9 cellular contexts compared by ENCODE assay signal in genomic region chrX:48468693-48469691, GRCh38. TPM values are rescaled to one million over a fixed set of nuclear protein-coding genes. Genes with fewer than 3 reads are reported as not detected.
DNase-seq lines count a peak whose midpoint lies in the region; ATAC-seq, FAIRE-seq and TF ChIP-seq lines count a peak whose summit lies in the region.
"Had no signal": no experiment of that assay in that cellular context is flagged by ENCODE, and none has a peak within 500 bp of the region (broad histone marks: within the 10 kb centered on the region; RNA-seq: fewer than 3 reads in every experiment).

No MANE protein-coding gene starts in this region.

- no peaks in the 10 kb centered on the region for H3K27me3 Mint-ChIP-seq in activated naive CD8-positive, alpha-beta T cell treated with anti-CD3 and anti-CD28 coated beads, Interleukin-2, amount 10 ng/mL, durations not matched to agents 7 days and 5 days
- peaks cover 2% of the 10 kb centered on the region for H3K27me3 Mint-ChIP-seq in mesothelial cell of epicardium (ENCODE audit: low read depth)

- H3K4me1 ChIP-seq in urinary bladder (ENCODE audit: insufficient read depth), result peaks cover 2% of the 10 kb centered on the region

- H3K4me3 ChIP-seq in urinary bladder (ENCODE audit: low read depth, low read length), result peak overlapping the region; percentile 45

- H3K27ac Mint-ChIP-seq in activated naive CD8-positive, alpha-beta T cell treated with anti-CD3 and anti-CD28 coated beads, Interleukin-2, amount 10 ng/mL, durations not matched to agents 7 days and 5 days, result peak overlapping the region; percentile 96
- peak overlapping the region; percentile 18 for H3K27ac Mint-ChIP-seq in mesothelial cell of epicardium

- TF ChIP-seq CTCF in mesothelial cell of epicardium (IDR thresholded peaks at IDR 0.05; ENCODE audit: unreplicated experiment), result no peak

- ATAC-seq in activated naive CD8-positive, alpha-beta T cell treated with anti-CD3 and anti-CD28 coated beads, Interleukin-2, amount 10 ng/mL, durations not matched to agents 7 days and 5 days (ENCODE audit: low read depth), result peak; percentile 55
- no peak for ATAC-seq in HG03139 (IDR thresholded peaks at IDR 0.05; ENCODE audit: unreplicated experiment)
- no peak for ATAC-seq in HG02973 (IDR thresholded peaks at IDR 0.05; ENCODE audit: unreplicated experiment)

- no peaks in the 10 kb centered on the region for H3K9me3 Mint-ChIP-seq in activated naive CD8-positive, alpha-beta T cell treated with anti-CD3 and anti-CD28 coated beads, Interleukin-2, amount 10 ng/mL, durations not matched to agents 7 days and 5 days
- H3K9me3 Mint-ChIP-seq in mesothelial cell of epicardium, result peaks cover 8% of the 10 kb centered on the region

- peak; percentile 46 for FAIRE-seq in GM18507 (lab: Jason Lieb, UNC)

- POLR2A ChIA-PET in activated naive CD8-positive, alpha-beta T cell treated with anti-CD3 and anti-CD28 coated beads, Interleukin-2, amount 10 ng/mL, durations not matched to agents 7 days and 5 days (lab: Charles Lee), result interaction anchor here (0.6 to 1.8 kb wide), 7 partner anchors 39 to 428 kb away, joined by 3 to 5 read pairs (median 3); partner anchors contain the start of genes EBP, PQBP1, RBM3 and TIMM17B

- H3K4me3 Mint-ChIP-seq in activated naive CD8-positive, alpha-beta T cell treated with anti-CD3 and anti-CD28 coated beads, Interleukin-2, amount 10 ng/mL, durations not matched to agents 7 days and 5 days, result peak overlapping the region; percentile 95
- peak overlapping the region; percentile 60 for H3K4me3 Mint-ChIP-seq in mesothelial cell of epicardium

- H3K36me3 ChIP-seq in urinary bladder (ENCODE audit: insufficient read depth), result no peaks in the 10 kb centered on the region

- peaks cover 26% of the 10 kb centered on the region for H3K4me1 Mint-ChIP-seq in activated naive CD8-positive, alpha-beta T cell treated with anti-CD3 and anti-CD28 coated beads, Interleukin-2, amount 10 ng/mL, durations not matched to agents 7 days and 5 days
- peaks cover 29% of the 10 kb centered on the region for H3K4me1 Mint-ChIP-seq in mesothelial cell of epicardium

- peaks cover 22% of the 10 kb centered on the region for H3K36me3 Mint-ChIP-seq in activated naive CD8-positive, alpha-beta T cell treated with anti-CD3 and anti-CD28 coated beads, Interleukin-2, amount 10 ng/mL, durations not matched to agents 7 days and 5 days
- H3K36me3 Mint-ChIP-seq in mesothelial cell of epicardium, result no peaks in the 10 kb centered on the region

- no peak overlapping the region for H3K27ac ChIP-seq in urinary bladder (ENCODE audit: low read depth)

- DNase-seq in GM18507 (ENCODE audit: extremely low spot score, insufficient read length, low read depth), result no peak
- peak; percentile 67 for DNase-seq in NCI-H82 treated with DMSO at 0.1 percent for 48 hours (lab: John Stamatoyannopoulos, UW; ENCODE audit: unreplicated experiment)
- DNase-seq in activated naive CD8-positive, alpha-beta T cell treated with anti-CD3 and anti-CD28 coated beads, Interleukin-2, amount 10 ng/mL, durations not matched to agents 7 days and 5 days, result peak; percentile 51
- no peak for DNase-seq in mesothelial cell of epicardium (ENCODE audit: low spot score in 2 of 2, unreplicated experiment in 2 of 2)
- DNase-seq in ureter (ENCODE audit: low spot score), result no peak

- 17% methylated on average over 23 of the region's 23 CpGs for WGBS in urinary bladder

RNA-seq across cellular contexts. Expression of gene SLC38A5, which starts 1.1 kb away (rescaled TPM):
- 10 to 100 TPM; 58.8 to 62.6 TPM for total RNA-seq in activated naive CD8-positive, alpha-beta T cell treated with anti-CD3 and anti-CD28 coated beads, Interleukin-2, amount 10 ng/mL, durations not matched to agents 7 days and 5 days
- 9.0 to 10.1 TPM (median 9.6 TPM) in 3 replicates for total RNA-seq in mesothelial cell of epicardium
- total RNA-seq in urinary bladder, result 12.8 TPM
- polyA plus RNA-seq in urinary bladder, result 5.8 TPM
- 25.3 TPM for total RNA-seq in ureter
- total RNA-seq: SK-MEL-5 had no signal

RNA-seq across cellular contexts. Expression of gene FTSJ1, which starts 7.0 kb away (rescaled TPM):
- 10 to 100 TPM; 56.2 to 59.2 TPM for total RNA-seq in activated naive CD8-positive, alpha-beta T cell treated with anti-CD3 and anti-CD28 coated beads, Interleukin-2, amount 10 ng/mL, durations not matched to agents 7 days and 5 days
- total RNA-seq in mesothelial cell of epicardium (37.5 to 42.2 TPM (median 42.1 TPM) in 3 replicates), urinary bladder (21.8 TPM), ureter (42.7 TPM)
- polyA plus RNA-seq in urinary bladder, result 28.2 TPM

RNA-seq across cellular contexts. Expression of gene PORCN, which starts 39.8 kb away (rescaled TPM):
- total RNA-seq in activated naive CD8-positive, alpha-beta T cell treated with anti-CD3 and anti-CD28 coated beads, Interleukin-2, amount 10 ng/mL, durations not matched to agents 7 days and 5 days, result 10 to 100 TPM; 23.9 to 24.1 TPM
- total RNA-seq in mesothelial cell of epicardium (9.7 to 11.0 TPM (median 10.1 TPM) in 3 replicates), urinary bladder (2.7 TPM), ureter (12.7 TPM)
- polyA plus RNA-seq in urinary bladder, result 19.0 TPM

RNA-seq across cellular contexts. Expression of gene EBP, which starts 52.6 kb away (rescaled TPM):
- 100 to 1,000 TPM; 200 to 214 TPM for total RNA-seq in activated naive CD8-positive, alpha-beta T cell treated with anti-CD3 and anti-CD28 coated beads, Interleukin-2, amount 10 ng/mL, durations not matched to agents 7 days and 5 days
- 48.9 to 52.2 TPM (median 50.2 TPM) in 3 replicates for total RNA-seq in mesothelial cell of epicardium
- total RNA-seq in urinary bladder, result 19.2 TPM
- polyA plus RNA-seq in urinary bladder, result 34.4 TPM
- 60.0 TPM for total RNA-seq in ureter

RNA-seq across cellular contexts. Expression of gene SSX4B, which starts 57.2 kb away (rescaled TPM):
- not detected for total RNA-seq in activated naive CD8-positive, alpha-beta T cell treated with anti-CD3 and anti-CD28 coated beads, Interleukin-2, amount 10 ng/mL, durations not matched to agents 7 days and 5 days
- not detected in 3 replicates for total RNA-seq in mesothelial cell of epicardium
- total RNA-seq in urinary bladder, result not detected
- not detected for polyA plus RNA-seq in urinary bladder
- total RNA-seq in ureter, result not detected

Comparison
In these comparisons a context has a peak if more than half of its experiments do, and no peak if none do; other contexts are left out.
1. DNase-seq: peak in NCI-H82 treated with DMSO at 0.1 percent for 48 hours (single experiment) and activated naive CD8-positive, alpha-beta T cell treated with anti-CD3 and anti-CD28 coated beads, Interleukin-2, amount 10 ng/mL, durations not matched to agents 7 days and 5 days (single experiment); none in GM18507 (single experiment), mesothelial cell of epicardium (0 of 2) and ureter (single experiment).